25 cellular contexts compared by ENCODE assay signal in genomic region chr2:216144372-216144771, GRCh38. TPM values are rescaled to one million over a fixed set of nuclear protein-coding genes. Genes with fewer than 3 reads are reported as not detected.
DNase-seq lines count a peak whose midpoint lies in the region; ATAC-seq, FAIRE-seq and TF ChIP-seq lines count a peak whose summit lies in the region.
"Had no signal": no experiment of that assay in that cellular context is flagged by ENCODE, and none has a peak within 500 bp of the region (broad histone marks: within the 10 kb centered on the region; RNA-seq: fewer than 3 reads in every experiment).

No MANE protein-coding gene starts in this region.

- H2AFZ ChIP-seq in HepG2 (ENCODE audit: low read length), result no peak overlapping the region
- H2AFZ ChIP-seq in K562 (ENCODE audit: low read depth, low read length), result no peak overlapping the region
- H2AFZ ChIP-seq: GM23248 had no signal

- TF ChIP-seq CTCF in HepG2 (CRISPR knock-in tag; IDR thresholded peaks at IDR 0.05) (no peak), right lobe of liver (IDR thresholded peaks at IDR 0.05) (no peak), K562 (IDR thresholded peaks at IDR 0.05 in 2 of 3, conservative IDR thresholded peaks at IDR 0.05 in 1 of 3; ENCODE audit: insufficient read depth in 2 of 3, low read depth in 1 of 3, low read length in 3 of 3) (no peak), endodermal cell (conservative IDR thresholded peaks at IDR 0.05) (no peak), tibial nerve (IDR thresholded peaks at IDR 0.05) (no peak)

- H3K4me1 ChIP-seq in HepG2 (ENCODE audit: insufficient read depth, low read length) (no peaks in the 10 kb centered on the region), right lobe of liver (peaks cover 0 to 17% (median 2%) of the 10 kb centered on the region in 4 donors), K562 (replicated peaks in 1 of 2; ENCODE audit: control insufficient read depth in 2 of 2, insufficient read depth in 2 of 2, low read length in 2 of 2) (no peaks in the 10 kb centered on the region), endodermal cell (ENCODE audit: control insufficient read depth, insufficient read depth, low read length) (peaks cover 3% of the 10 kb centered on the region), tibial nerve (no peaks in the 10 kb centered on the region)
- no peaks in the 10 kb centered on the region for H3K4me1 ChIP-seq in naive thymus-derived CD4-positive, alpha-beta T cell (ENCODE audit: control insufficient read depth in 2 of 2, insufficient read depth in 2 of 2, low read length in 2 of 2)
- H3K4me1 ChIP-seq: BLaER1 treated with 17β-estradiol and CSF1 and Interleukin-3, amounts not matched to agents 10 nM and 100 nM had no signal

- DNase-seq in HepG2 (ENCODE audit: low spot score) (no peak), right lobe of liver (no peak), K562 (ENCODE audit: extremely low read depth in 1 of 4, low spot score in 3 of 4) (no peak), endodermal cell (no peak), NCI-H446 (lab: John Stamatoyannopoulos, UW) (no peak), tibial nerve (ENCODE audit: low spot score in 2 of 2) (no peak)
- no peak for DNase-seq in naive thymus-derived CD4-positive, alpha-beta T cell
- DNase-seq: CD4-positive, alpha-beta T cell; CD8-positive, alpha-beta memory T cell; DMS 273 treated with DMSO at 0.1 percent for 48 hours; DMS79; EL; GDM1; GM23248; H9; HFFc6 had no signal

- FAIRE-seq in HepG2 (lab: Jason Lieb, UNC) (no peak), K562 (lab: Jason Lieb, UNC) (no peak)
- FAIRE-seq: A204.1, D721Med, GM12878, GM19239 had no signal

- no peak overlapping the region for H3K27ac Mint-ChIP-seq in naive thymus-derived CD4-positive, alpha-beta T cell
- no peak overlapping the region for H3K27ac Mint-ChIP-seq in endodermal cell
- H3K27ac Mint-ChIP-seq: B cell; CD14-positive monocyte; CD4-positive, alpha-beta T cell; CD8-positive, alpha-beta memory T cell; H9; HFFc6 had no signal

- ATAC-seq in HepG2 (no peak), right lobe of liver (no peak), K562 (no peak)
- ATAC-seq in naive thymus-derived CD4-positive, alpha-beta T cell, result no peak
- ATAC-seq: GM12878, HCT116 had no signal

- TF ChIP-seq POLR2A in HepG2 (IDR thresholded peaks at IDR 0.05; ENCODE audit: insufficient read depth in 1 of 2, low read depth in 2 of 2, low read length in 2 of 2) (no peak), right lobe of liver (IDR thresholded peaks at IDR 0.05) (no peak), K562 (conservative IDR thresholded peaks at IDR 0.05) (no peak), tibial nerve (IDR thresholded peaks at IDR 0.05) (no peak)

- H3K27me3 ChIP-seq in HepG2 (ENCODE audit: control insufficient read depth in 1 of 2, insufficient read depth in 2 of 2, low read length in 2 of 2) (no peaks in the 10 kb centered on the region), right lobe of liver (no peaks in the 10 kb centered on the region), K562 (ENCODE audit: control insufficient read depth in 2 of 2, insufficient read depth in 2 of 2, low read length in 2 of 2) (no peaks in the 10 kb centered on the region), endodermal cell (ENCODE audit: control insufficient read depth, insufficient read depth, low read length, poor library complexity, severe bottlenecking) (no peaks in the 10 kb centered on the region), tibial nerve (no peaks in the 10 kb centered on the region)
- H3K27me3 ChIP-seq in naive thymus-derived CD4-positive, alpha-beta T cell (ENCODE audit: control insufficient read depth in 2 of 2, insufficient read depth in 2 of 2, low read length in 2 of 2), result no peaks in the 10 kb centered on the region
- H3K27me3 ChIP-seq: BLaER1 treated with 17β-estradiol and CSF1 and Interleukin-3, amounts not matched to agents 10 nM and 100 nM had no signal

- H3K79me2 ChIP-seq in HepG2 (ENCODE audit: insufficient read depth, low read length) (no peaks in the 10 kb centered on the region), K562 (ENCODE audit: control insufficient read depth, insufficient read depth, low read length) (no peaks in the 10 kb centered on the region)

- TF ChIP-seq EP300 in HepG2 (IDR thresholded peaks at IDR 0.05; ENCODE audit: low read depth in 2 of 2, low read length in 2 of 2) (no peak), HepG2 (CRISPR knock-in tag; IDR thresholded peaks at IDR 0.05; ENCODE audit: borderline replicate concordance) (no peak), K562 (IDR thresholded peaks at IDR 0.05; ENCODE audit: low read length) (no peak), tibial nerve (IDR thresholded peaks at IDR 0.05) (no peak)

- H3K9me3 Mint-ChIP-seq in naive thymus-derived CD4-positive, alpha-beta T cell, result no peaks in the 10 kb centered on the region
- H3K9me3 Mint-ChIP-seq in endodermal cell, result no peaks in the 10 kb centered on the region
- H3K9me3 Mint-ChIP-seq: CD14-positive monocyte; CD4-positive, alpha-beta T cell; CD8-positive, alpha-beta memory T cell; H9; HFFc6 had no signal

- H3K4me2 ChIP-seq in HepG2 (ENCODE audit: low read depth, low read length) (no peak overlapping the region), K562 (ENCODE audit: insufficient read depth, low read length) (no peak overlapping the region)
- H3K4me2 ChIP-seq: BLaER1 treated with 17β-estradiol and CSF1 and Interleukin-3, amounts not matched to agents 10 nM and 100 nM had no signal

- H3K9me3 ChIP-seq in HepG2 (ENCODE audit: low read length) (no peaks in the 10 kb centered on the region), right lobe of liver (no peaks in the 10 kb centered on the region), K562 (replicated peaks; ENCODE audit: control insufficient read depth, insufficient read depth, low read depth, low read length) (no peaks in the 10 kb centered on the region), endodermal cell (ENCODE audit: control insufficient read depth, low read length) (no peaks in the 10 kb centered on the region), tibial nerve (no peaks in the 10 kb centered on the region)
- no peaks in the 10 kb centered on the region for H3K9me3 ChIP-seq in naive thymus-derived CD4-positive, alpha-beta T cell (ENCODE audit: control insufficient read depth in 2 of 3, low read length in 3 of 3)
- H3K9me3 ChIP-seq: BLaER1 treated with 17β-estradiol and CSF1 and Interleukin-3, amounts not matched to agents 10 nM and 100 nM had no signal

- H3K36me3 Mint-ChIP-seq in naive thymus-derived CD4-positive, alpha-beta T cell, result peaks cover 20 to 54% (median 41%) of the 10 kb centered on the region in 5 donors
- H3K36me3 Mint-ChIP-seq in endodermal cell (ENCODE audit: low read depth), result peaks cover 60% of the 10 kb centered on the region

- POLR2A ChIA-PET in HepG2 (lab: Yijun Ruan, JAX), result no interaction called here
- POLR2A ChIA-PET in K562 (lab: Yijun Ruan, JAX), result interaction anchor here (1.4 kb wide), 1 partner anchor 9 kb away, joined by 3 read pairs; no protein-coding TSS in a partner anchor
- POLR2A ChIA-PET in naive thymus-derived CD4-positive, alpha-beta T cell (lab: Charles Lee), result no interaction called here

- H3K9ac ChIP-seq in HepG2 (ENCODE audit: insufficient read depth, low read depth, low read length) (no peak overlapping the region), K562 (ENCODE audit: insufficient read depth in 1 of 2, low read depth in 2 of 2, low read length in 2 of 2) (no peak overlapping the region), endodermal cell (ENCODE audit: extremely low read depth, low read length, poor library complexity, severe bottlenecking) (no peak overlapping the region)
- H3K9ac ChIP-seq: BLaER1 treated with 17β-estradiol and CSF1 and Interleukin-3, amounts not matched to agents 10 nM and 100 nM; GM23248 had no signal

- intact Hi-C loops in HepG2 (cut with micrococcal nuclease; ENCODE audit: unreplicated experiment) (no loop called here), right lobe of liver (cut with DNase I) (no loop called here), K562 (cut with micrococcal nuclease) (no loop called here)
- intact Hi-C loops in naive thymus-derived CD4-positive, alpha-beta T cell (cut with micrococcal nuclease), result no loop called here

- H3K27ac ChIP-seq in HepG2 (ENCODE audit: extremely low read length, insufficient read depth, low read length), result no peak overlapping the region
- H3K27ac ChIP-seq in right lobe of liver, result no peak overlapping the region
- H3K27ac ChIP-seq in K562 (ENCODE audit: extremely low read depth, low read depth, low read length), result no peak overlapping the region
- peak overlapping the region; percentile 28 for H3K27ac ChIP-seq in naive thymus-derived CD4-positive, alpha-beta T cell (ENCODE audit: low read depth, low read length)
- no peak overlapping the region for H3K27ac ChIP-seq in endodermal cell (ENCODE audit: low read depth, low read length)
- H3K27ac ChIP-seq in tibial nerve, result no peak overlapping the region
- H3K27ac ChIP-seq: 22Rv1; BLaER1 treated with 17β-estradiol and CSF1 and Interleukin-3, amounts not matched to agents 10 nM and 100 nM; GM23248 had no signal

- BruUV-seq in HepG2 (replicated peaks; lab: Mats Ljungman, UMichigan), result TSS peak; percentile 5
- BruUV-seq in K562 (replicated peaks; lab: Mats Ljungman, UMichigan), result no TSS peak

- no peaks in the 10 kb centered on the region for H3K9me1 ChIP-seq in K562 (ENCODE audit: control insufficient read depth, insufficient read depth, low read length)

- in situ Hi-C loops in HepG2 (cut with HindIII; ENCODE audit: extremely low pct_ligation_motif_present, low pct_unique_long_range_greater_than_20kb) (no loop called here), K562 (cut with MboI) (no loop called here)

- no peak for TF ChIP-seq RAD21 in HepG2 (CRISPR knock-in tag; IDR thresholded peaks at IDR 0.05)
- TF ChIP-seq RAD21 in K562 (CRISPR knock-in tag; conservative IDR thresholded peaks at IDR 0.05 in 1 of 2, IDR thresholded peaks at IDR 0.05 in 1 of 2), result no peak

- H3K36me3 ChIP-seq in HepG2 (replicated peaks in 1 of 2; ENCODE audit: control insufficient read depth in 1 of 2, insufficient read depth in 2 of 2, low read length in 2 of 2) (peaks cover 40 to 93% of the 10 kb centered on the region in 2 experiments), right lobe of liver (peaks cover 0 to 86% (median 36%) of the 10 kb centered on the region in 4 donors), K562 (ENCODE audit: control insufficient read depth, insufficient read depth, low read length) (peaks cover 96% of the 10 kb centered on the region), endodermal cell (ENCODE audit: control insufficient read depth, insufficient read depth, low read length) (peaks cover 98% of the 10 kb centered on the region), tibial nerve (peaks cover 0 to 100% (median 30%) of the 10 kb centered on the region in 3 donors)
- H3K36me3 ChIP-seq in naive thymus-derived CD4-positive, alpha-beta T cell (ENCODE audit: control insufficient read depth in 2 of 3, insufficient read depth in 3 of 3, low read length in 3 of 3), result peaks cover 24 to 94% (median 57%) of the 10 kb centered on the region in 3 experiments

- no peaks in the 10 kb centered on the region for H3K27me3 Mint-ChIP-seq in naive thymus-derived CD4-positive, alpha-beta T cell
- H3K27me3 Mint-ChIP-seq in endodermal cell (ENCODE audit: insufficient read depth), result no peaks in the 10 kb centered on the region
- H3K27me3 Mint-ChIP-seq: B cell; CD4-positive, alpha-beta T cell; CD8-positive, alpha-beta memory T cell had no signal

- H4K20me1 ChIP-seq in HepG2 (ENCODE audit: insufficient read depth, low read length), result no peaks in the 10 kb centered on the region
- H4K20me1 ChIP-seq in K562 (replicated peaks; ENCODE audit: control insufficient read depth, insufficient read depth, low read length), result 0 out of 2 replicates have a peak, but pooled peaks cover under 1% of the 10 kb centered on the region

- H3K4me1 Mint-ChIP-seq in naive thymus-derived CD4-positive, alpha-beta T cell, result peaks cover 8 to 40% (median 30%) of the 10 kb centered on the region in 7 donors
- peaks cover 16% of the 10 kb centered on the region for H3K4me1 Mint-ChIP-seq in endodermal cell
- H3K4me1 Mint-ChIP-seq: B cell, CD14-positive monocyte had no signal

- CTCF ChIA-PET in HepG2 (lab: Yijun Ruan, JAX; ENCODE audit: low intra/inter-chr PET ratio, low total read pairs) (no interaction called here), K562 (lab: Yijun Ruan, JAX; ENCODE audit: low intra/inter-chr PET ratio) (no interaction called here)
- CTCF ChIA-PET in naive thymus-derived CD4-positive, alpha-beta T cell (lab: Charles Lee), result no interaction called here

- H3K4me3 Mint-ChIP-seq in naive thymus-derived CD4-positive, alpha-beta T cell, result no peak overlapping the region
- no peak overlapping the region for H3K4me3 Mint-ChIP-seq in endodermal cell
- H3K4me3 Mint-ChIP-seq: B cell; CD14-positive monocyte; CD4-positive, alpha-beta T cell; CD8-positive, alpha-beta memory T cell; H9; HFFc6 had no signal

- H3K4me3 ChIP-seq in HepG2 (replicated peaks in 1 of 3; ENCODE audit: insufficient read depth in 1 of 3, low read depth in 2 of 3, low read length in 3 of 3) (no peak overlapping the region), right lobe of liver (no peak overlapping the region), K562 (no peak overlapping the region), endodermal cell (ENCODE audit: low read length) (no peak overlapping the region), tibial nerve (no peak overlapping the region)
- no peak overlapping the region for H3K4me3 ChIP-seq in naive thymus-derived CD4-positive, alpha-beta T cell (ENCODE audit: low read length)
- H3K4me3 ChIP-seq: BLaER1 treated with 17β-estradiol and CSF1 and Interleukin-3, amounts not matched to agents 10 nM and 100 nM; GM12878; GM23248 had no signal

- 98% methylated on average over 1 of the region's 1 CpG for WGBS in HepG2 (ENCODE audit: low lambda C conversion rate)
- 78% methylated on average over 1 of the region's 1 CpG for WGBS in right lobe of liver (ENCODE audit: insufficient coverage, low coverage, low lambda C conversion rate, missing lambda C conversion rate)
- WGBS in K562 (ENCODE audit: insufficient coverage, low coverage, missing lambda C conversion rate), result 89% methylated on average over 1 of the region's 1 CpG
- 94 to 95% methylated on average over 1 of the region's 1 CpG for WGBS in endodermal cell (ENCODE audit: insufficient coverage in 1 of 2, insufficient read length in 1 of 2), 2 experiments
- WGBS in tibial nerve, 2 donors, result 84 to 89% methylated on average over 1 of the region's 1 CpG

RNA-seq across cellular contexts. Expression of gene XRCC5, which starts 35.2 kb away (rescaled TPM):
- total RNA-seq in HepG2 (2016; rRNA removed; fragmentation: Illumina TruSeq; extraction: Trizol) (454 and 733 TPM in 2 replicates), right lobe of liver (100 to 1,000 TPM in 4 of 6 experiments, 10 to 100 TPM in 2; 92.0 to 131 (median 106) TPM), K562 (2014; rRNA removed) (189 and 191 TPM in 2 replicates), K562 (2014; rRNA removed; fragmentation: Illumina TruSeq; extraction: Trizol) (334 and 394 TPM in 2 replicates), K562 (2015; rRNA removed; fragmentation: Illumina TruSeq; extraction: Trizol) (274 and 297 TPM in 2 replicates), K562 (2021) (283 and 290 TPM in 2 replicates), endodermal cell (100 to 1,000 TPM; 492 to 493 TPM), tibial nerve (100 to 1,000 TPM; 134 to 164 (median 147) TPM)
- total RNA-seq in HepG2 (2016; cell fraction: cytosol; rRNA removed; fragmentation: Illumina TruSeq; extraction: Trizol; ENCODE audit: low read depth), result 40.2 and 45.7 TPM in 2 replicates
- total RNA-seq in HepG2 (2016; cell fraction: insoluble cytoplasmic fraction; rRNA removed; fragmentation: Illumina TruSeq; extraction: Trizol), result 445 and 739 TPM in 2 replicates
- 92.3 and 106 TPM in 2 replicates for total RNA-seq in HepG2 (2016; cell fraction: membrane; rRNA removed; fragmentation: Illumina TruSeq; extraction: Trizol)
- 346 and 369 TPM in 2 replicates for total RNA-seq in HepG2 (2016; cell fraction: nucleus; rRNA removed; fragmentation: Illumina TruSeq; extraction: Trizol)
- polyA plus RNA-seq in HepG2 (2011; rRNA removed) (215 and 264 TPM in 2 replicates), K562 (2011; rRNA removed) (398 and 551 TPM in 2 replicates), K562 (2014; fragmentation: Illumina TruSeq; extraction: Trizol) (252 and 289 TPM in 2 replicates), K562 (2014; fragmentation: Nextera tagmentation; extraction: Ambion mirVana) (100 to 1,000 TPM; 325 to 369 TPM), K562 (2014; rRNA removed) (156 and 168 TPM in 2 replicates)
- 129 and 152 TPM in 2 replicates for polyA plus RNA-seq in HepG2 (2011; cell fraction: cytosol; rRNA removed)
- polyA plus RNA-seq in HepG2 (2011; cell fraction: nucleus; rRNA removed), result 61.2 and 69.5 TPM in 2 replicates
- 143 and 176 TPM in 2 replicates for polyA plus RNA-seq in HepG2 (2012)
- polyA plus RNA-seq in HepG2 (2016; cell fraction: cytosol; fragmentation: Illumina TruSeq; extraction: Trizol; ENCODE audit: low read depth), result 21.5 and 24.7 TPM in 2 replicates
- polyA plus RNA-seq in HepG2 (2016; cell fraction: insoluble cytoplasmic fraction; fragmentation: Illumina TruSeq; extraction: Trizol; ENCODE audit: low read depth), result 503 and 513 TPM in 2 replicates
- polyA plus RNA-seq in HepG2 (2016; cell fraction: membrane; fragmentation: Illumina TruSeq; extraction: Trizol; ENCODE audit: low read depth), result 41.2 and 52.0 TPM in 2 replicates
- polyA plus RNA-seq in HepG2 (2016; cell fraction: nucleus; fragmentation: Illumina TruSeq; extraction: Trizol; ENCODE audit: insufficient read depth, low read depth), result 228 and 232 TPM in 2 replicates
- 569 and 652 TPM in 2 replicates for polyA minus RNA-seq in HepG2 (2011; rRNA and poly(A)+ RNA removed; ENCODE audit: low replicate concordance)
- polyA minus RNA-seq in HepG2 (2011; cell fraction: cytosol; rRNA and poly(A)+ RNA removed), result 159 and 172 TPM in 2 replicates
- 290 and 331 TPM in 2 replicates for polyA minus RNA-seq in HepG2 (2011; cell fraction: nucleus; rRNA and poly(A)+ RNA removed)
- total RNA-seq in K562 (2011; cell fraction: chromatin; rRNA removed; ENCODE audit: low replicate concordance), result 167 and 262 TPM in 2 replicates
- 85.9 and 98.2 TPM in 2 replicates for total RNA-seq in K562 (2011; cell fraction: nucleolus; rRNA removed)
- 119 and 135 TPM in 2 replicates for total RNA-seq in K562 (2011; cell fraction: nucleoplasm; rRNA removed)
- 137 and 145 TPM in 2 replicates for polyA plus RNA-seq in K562 (2011; cell fraction: cytosol; rRNA removed)
- 83.1 and 119 TPM in 2 replicates for polyA plus RNA-seq in K562 (2011; cell fraction: nucleus; rRNA removed)
- polyA plus RNA-seq in K562 (2012), result 172 and 249 TPM in 2 replicates
- 747 and 768 TPM in 2 replicates for polyA minus RNA-seq in K562 (2011; rRNA and poly(A)+ RNA removed)
- 144 and 225 TPM in 2 replicates for polyA minus RNA-seq in K562 (2011; cell fraction: cytosol; rRNA and poly(A)+ RNA removed)
- polyA minus RNA-seq in K562 (2011; cell fraction: nucleus; rRNA and poly(A)+ RNA removed), result 99.9 and 166 TPM in 2 replicates
- 100 to 1,000 TPM; 168 to 347 (median 228) TPM for total RNA-seq in naive thymus-derived CD4-positive, alpha-beta T cell
- 100 to 1,000 TPM; 297 to 316 TPM for polyA plus RNA-seq in naive thymus-derived CD4-positive, alpha-beta T cell
- polyA plus RNA-seq in endodermal cell (2013, experiment 1 of 2), result 367 TPM
- polyA plus RNA-seq in endodermal cell (2013, experiment 2 of 2), result 349 TPM
